ENCODE assay signal across 7 cellular contexts in the genomic region with DNA sequence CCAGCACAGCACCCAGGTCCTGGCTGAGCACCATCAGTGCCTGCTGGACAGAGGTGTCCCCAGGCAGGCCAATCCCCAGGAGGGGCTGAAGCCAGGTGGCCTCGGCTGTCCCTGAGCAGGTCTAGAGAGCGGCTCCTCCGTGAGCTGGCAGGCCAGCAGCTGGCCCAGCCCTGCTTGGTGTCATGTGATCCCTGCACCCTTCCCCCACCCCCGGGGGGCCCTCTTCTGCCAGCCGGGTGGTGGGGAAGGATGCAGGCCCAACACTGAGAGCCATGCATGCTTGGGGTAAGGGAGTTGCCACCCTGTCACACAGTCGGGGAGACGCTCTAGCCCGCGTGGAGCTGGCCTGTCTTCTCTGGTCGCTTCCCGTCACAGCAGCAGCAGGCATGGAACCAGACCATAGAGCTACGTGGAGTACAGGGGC. TPM values are rescaled to one million over a fixed set of nuclear protein-coding genes. Genes with fewer than 3 reads are reported as not detected.
DNase-seq lines count a peak whose midpoint lies in the region; ATAC-seq and TF ChIP-seq lines count a peak whose summit lies in the region.

No MANE protein-coding gene starts in this region.

- peak in 1 of 2 experiments; percentile 51 for DNase-seq in HL-60 (ENCODE audit: low read depth in 1 of 2, low spot score in 1 of 2)
- no peak for DNase-seq in T-helper 17 cell
- peak; percentile 25 to 81 (median 57) for DNase-seq in right cardiac atrium

- intact Hi-C loops in right cardiac atrium (cut with DNase I), result no loop called here

- H3K27me3 ChIP-seq in HL-60 (ENCODE audit: insufficient read depth, poor library complexity, severe bottlenecking), result no peaks in the 10 kb centered on the region
- H3K27me3 ChIP-seq in right cardiac atrium (ENCODE audit: control insufficient read depth, insufficient read depth), result no peaks in the 10 kb centered on the region

- peaks cover 39% of the 10 kb centered on the region for H3K4me1 ChIP-seq in right cardiac atrium (ENCODE audit: control insufficient read depth, insufficient read depth, low read length)

- no peaks in the 10 kb centered on the region for H3K9me3 ChIP-seq in T-helper 17 cell (ENCODE audit: control insufficient read depth, low read length, poor library complexity, severe bottlenecking)
- no peaks in the 10 kb centered on the region for H3K9me3 ChIP-seq in right cardiac atrium (ENCODE audit: control insufficient read depth, low read length)

- no peaks in the 10 kb centered on the region for H3K27me3 Mint-ChIP-seq in T-helper 17 cell

- H3K4me3 ChIP-seq in HL-60 (replicated peaks; ENCODE audit: insufficient read depth, low read length), result no peak overlapping the region
- H3K4me3 ChIP-seq in right cardiac atrium (ENCODE audit: low read length), result no peak overlapping the region
- H3K4me3 ChIP-seq in skin epidermis, result no peak overlapping the region

- no peak for ATAC-seq in T-helper 17 cell
- ATAC-seq in right cardiac atrium, result peak; percentile 17 to 23
- ATAC-seq in HG03025 (IDR thresholded peaks at IDR 0.05; ENCODE audit: low FRiP score, unreplicated experiment), result no peak
- ATAC-seq in HG02610 (IDR thresholded peaks at IDR 0.05; ENCODE audit: unreplicated experiment), result no peak
- no peak for ATAC-seq in HG03469 (IDR thresholded peaks at IDR 0.05; ENCODE audit: unreplicated experiment)

- H3K27ac Mint-ChIP-seq in T-helper 17 cell, result peak overlapping the region; percentile 93

- H3K4me1 Mint-ChIP-seq in T-helper 17 cell, result peaks cover 54% of the 10 kb centered on the region

- TF ChIP-seq CTCF in HL-60 (IDR thresholded peaks at IDR 0.05; ENCODE audit: insufficient read depth, low read length), result no peak

- peaks cover 3% of the 10 kb centered on the region for H3K36me3 Mint-ChIP-seq in T-helper 17 cell (ENCODE audit: low read depth)

- peak overlapping the region; percentile 67 for H3K4me3 Mint-ChIP-seq in T-helper 17 cell

- H3K27ac ChIP-seq in HL-60 (replicated peaks), result peak overlapping the region; percentile 87
- peak overlapping the region; percentile 74 for H3K27ac ChIP-seq in right cardiac atrium (ENCODE audit: low read length)
- H3K27ac ChIP-seq in skin epidermis, result peak overlapping the region in 20 of 21 experiments; percentile 41 to 97 (median 78)

- WGBS in right cardiac atrium, result 26% methylated on average over 12 of the region's 12 CpGs

RNA-seq across cellular contexts. Expression of gene RALGDS, which starts 7.1 kb away (rescaled TPM):
- total RNA-seq in T-helper 17 cell (100 to 1,000 TPM; 150 to 236 TPM), right cardiac atrium (10 to 100 TPM; 18.5 to 36.3 (median 32.1) TPM)
- 33.8 TPM for polyA plus RNA-seq in right cardiac atrium

RNA-seq across cellular contexts. Expression of gene GBGT1, which starts 49.8 kb away (rescaled TPM):
- total RNA-seq in T-helper 17 cell (1 to 10 TPM; 2.2 to 2.3 TPM), right cardiac atrium (10 to 100 TPM in 3 of 4 donors, 1 to 10 TPM in 1; 9.6 to 12.8 (median 11.3) TPM)
- 7.4 TPM for polyA plus RNA-seq in right cardiac atrium

RNA-seq across cellular contexts. Expression of gene CEL, which starts 52.2 kb away (rescaled TPM):
- total RNA-seq in T-helper 17 cell (under 1 TPM in 1 of 2 donors, not detected in 1; 0.42 TPM), right cardiac atrium (1 to 10 TPM; 2.9 to 9.7 (median 5.2) TPM)
- 2.8 TPM for polyA plus RNA-seq in right cardiac atrium

Comparison
In these comparisons a context has a peak if more than half of its experiments do, and no peak if none do; other contexts are left out.
1. DNase-seq: peak in right cardiac atrium (3 of 3); none in T-helper 17 cell (0 of 3).
2. ATAC-seq: peak in right cardiac atrium (2 of 2); none in T-helper 17 cell (single experiment), HG03025 (single experiment), HG02610 (single experiment) and HG03469 (single experiment).
3. RNA of gene RALGDS, which starts 7.1 kb away (total RNA-seq): 150 to 236 TPM in T-helper 17 cell; 18.5 to 36.3 TPM in right cardiac atrium; every median in the first group is over 4 times any median in the second.
4. Peak in every context shown above with its lines, with median percentiles within 50 percentile points of each other: H3K27ac ChIP-seq.